Comparison of ENCODE assay signal across 2 cellular contexts in the genomic region with DNA sequence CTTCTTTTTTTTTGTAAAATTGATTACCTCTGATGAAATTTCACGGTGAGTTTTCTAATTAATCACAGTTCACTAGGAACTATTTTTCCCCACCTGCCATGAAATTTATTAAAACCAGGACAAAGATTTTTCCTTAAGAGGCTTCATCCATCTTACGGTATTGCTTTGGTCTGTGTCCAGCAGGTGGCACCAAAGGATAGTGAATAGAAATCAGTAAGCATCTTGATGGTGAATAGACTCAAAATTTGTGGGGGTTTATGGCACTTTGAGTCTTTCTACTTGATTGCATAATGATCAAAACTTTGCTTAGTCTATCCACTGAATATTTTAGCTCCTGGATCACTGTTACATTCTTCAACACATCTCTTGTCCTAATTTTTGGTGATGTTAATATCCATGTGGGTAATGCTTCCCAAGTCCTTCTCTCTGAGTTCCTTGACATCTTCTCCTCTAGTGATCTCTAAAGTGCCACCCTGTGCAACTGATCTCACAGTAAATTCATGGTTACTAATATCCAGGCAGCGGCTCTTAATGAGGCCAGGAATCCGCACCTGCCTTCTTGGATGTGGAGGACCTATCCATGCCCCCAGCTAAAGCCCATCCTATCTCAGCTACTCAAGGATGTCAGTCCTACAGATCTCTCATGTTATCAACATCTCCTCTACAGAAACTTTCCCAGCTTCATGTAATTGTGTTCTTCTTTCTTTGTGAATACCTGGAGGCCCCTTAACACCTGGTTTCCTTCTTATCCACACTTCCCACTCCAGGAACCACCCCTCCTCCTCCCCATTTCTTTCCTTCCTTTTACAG.
TF ChIP-seq lines count a peak whose summit lies in the region.

No MANE protein-coding gene starts in this region.

TF ChIP-seq in HEK293, 187 proteins besides CTCF, POLR2A, EP300 and RAD21:
- TF ChIP-seq, protein P1, sequence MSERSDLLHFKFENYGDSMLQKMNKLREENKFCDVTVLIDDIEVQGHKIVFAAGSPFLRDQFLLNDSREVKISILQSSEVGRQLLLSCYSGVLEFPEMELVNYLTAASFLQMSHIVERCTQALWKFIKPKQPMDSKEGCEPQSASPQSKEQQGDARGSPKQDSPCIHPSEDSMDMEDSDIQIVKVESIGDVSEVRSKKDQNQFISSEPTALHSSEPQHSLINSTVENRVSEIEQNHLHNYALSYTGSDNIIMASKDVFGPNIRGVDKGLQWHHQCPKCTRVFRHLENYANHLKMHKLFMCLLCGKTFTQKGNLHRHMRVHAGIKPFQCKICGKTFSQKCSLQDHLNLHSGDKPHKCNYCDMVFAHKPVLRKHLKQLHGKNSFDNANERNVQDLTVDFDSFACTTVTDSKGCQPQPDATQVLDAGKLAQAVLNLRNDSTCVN (tag by site-specific recombination; optimal IDR thresholded peaks at IDR 0.05), result no peak
- TF ChIP-seq ZNF2 (tag by site-specific recombination; IDR thresholded peaks at IDR 0.05) (0 out of 2 replicates have a peak, but pooled peaks have one; percentile 35), RBAK (tag by site-specific recombination; IDR thresholded peaks at IDR 0.05) (no peak), GLI4 (tag by site-specific recombination; IDR thresholded peaks at IDR 0.05) (no peak), ZNF670 (tag by site-specific recombination; IDR thresholded peaks at IDR 0.05; ENCODE audit: low read depth) (no peak), ZNF423 (tag by site-specific recombination; IDR thresholded peaks at IDR 0.05) (no peak), ZNF660 (tag by site-specific recombination; IDR thresholded peaks at IDR 0.05) (peak; percentile 59; the same call in 1 of the 2 replicates), ZNF654 (tag by site-specific recombination; IDR thresholded peaks at IDR 0.05; ENCODE audit: low read depth) (peak; percentile 91)

TF ChIP-seq in HepG2, 621 proteins besides CTCF, POLR2A, EP300 and RAD21 (continued from another document):
- 0 out of 2 replicates have a peak, but pooled peaks have one; percentile 39 for TF ChIP-seq ZSCAN9 (CRISPR knock-in tag; IDR thresholded peaks at IDR 0.05; ENCODE audit: borderline replicate concordance)
- TF ChIP-seq YEATS2 (CRISPR knock-in tag; IDR thresholded peaks at IDR 0.05; ENCODE audit: borderline replicate concordance), result peak; percentile 46; the same call in 1 of the 2 replicates
- no peak for TF ChIP-seq BCL6 (CRISPR knock-in tag; IDR thresholded peaks at IDR 0.05)
- TF ChIP-seq KLF16 (CRISPR knock-in tag; IDR thresholded peaks at IDR 0.05), result peak in 1 of 2 experiments; percentile 47; a peak in 1 of 4 replicates
- TF ChIP-seq, protein P2, sequence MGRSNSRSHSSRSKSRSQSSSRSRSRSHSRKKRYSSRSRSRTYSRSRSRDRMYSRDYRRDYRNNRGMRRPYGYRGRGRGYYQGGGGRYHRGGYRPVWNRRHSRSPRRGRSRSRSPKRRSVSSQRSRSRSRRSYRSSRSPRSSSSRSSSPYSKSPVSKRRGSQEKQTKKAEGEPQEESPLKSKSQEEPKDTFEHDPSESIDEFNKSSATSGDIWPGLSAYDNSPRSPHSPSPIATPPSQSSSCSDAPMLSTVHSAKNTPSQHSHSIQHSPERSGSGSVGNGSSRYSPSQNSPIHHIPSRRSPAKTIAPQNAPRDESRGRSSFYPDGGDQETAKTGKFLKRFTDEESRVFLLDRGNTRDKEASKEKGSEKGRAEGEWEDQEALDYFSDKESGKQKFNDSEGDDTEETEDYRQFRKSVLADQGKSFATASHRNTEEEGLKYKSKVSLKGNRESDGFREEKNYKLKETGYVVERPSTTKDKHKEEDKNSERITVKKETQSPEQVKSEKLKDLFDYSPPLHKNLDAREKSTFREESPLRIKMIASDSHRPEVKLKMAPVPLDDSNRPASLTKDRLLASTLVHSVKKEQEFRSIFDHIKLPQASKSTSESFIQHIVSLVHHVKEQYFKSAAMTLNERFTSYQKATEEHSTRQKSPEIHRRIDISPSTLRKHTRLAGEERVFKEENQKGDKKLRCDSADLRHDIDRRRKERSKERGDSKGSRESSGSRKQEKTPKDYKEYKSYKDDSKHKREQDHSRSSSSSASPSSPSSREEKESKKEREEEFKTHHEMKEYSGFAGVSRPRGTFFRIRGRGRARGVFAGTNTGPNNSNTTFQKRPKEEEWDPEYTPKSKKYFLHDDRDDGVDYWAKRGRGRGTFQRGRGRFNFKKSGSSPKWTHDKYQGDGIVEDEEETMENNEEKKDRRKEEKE (IDR thresholded peaks at IDR 0.05), result no peak
- peak; percentile 93 for TF ChIP-seq SMC3 (IDR thresholded peaks at IDR 0.05; ENCODE audit: low read length)
- peak; percentile 33; the same call in 1 of the 2 replicates for TF ChIP-seq GATAD1 (CRISPR knock-in tag; IDR thresholded peaks at IDR 0.05)
- TF ChIP-seq, protein P3, sequence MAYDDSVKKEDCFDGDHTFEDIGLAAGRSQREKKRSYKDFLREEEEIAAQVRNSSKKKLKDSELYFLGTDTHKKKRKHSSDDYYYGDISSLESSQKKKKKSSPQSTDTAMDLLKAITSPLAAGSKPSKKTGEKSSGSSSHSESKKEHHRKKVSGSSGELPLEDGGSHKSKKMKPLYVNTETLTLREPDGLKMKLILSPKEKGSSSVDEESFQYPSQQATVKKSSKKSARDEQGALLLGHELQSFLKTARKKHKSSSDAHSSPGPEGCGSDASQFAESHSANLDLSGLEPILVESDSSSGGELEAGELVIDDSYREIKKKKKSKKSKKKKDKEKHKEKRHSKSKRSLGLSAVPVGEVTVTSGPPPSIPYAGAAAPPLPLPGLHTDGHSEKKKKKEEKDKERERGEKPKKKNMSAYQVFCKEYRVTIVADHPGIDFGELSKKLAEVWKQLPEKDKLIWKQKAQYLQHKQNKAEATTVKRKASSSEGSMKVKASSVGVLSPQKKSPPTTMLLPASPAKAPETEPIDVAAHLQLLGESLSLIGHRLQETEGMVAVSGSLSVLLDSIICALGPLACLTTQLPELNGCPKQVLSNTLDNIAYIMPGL (CRISPR knock-in tag; IDR thresholded peaks at IDR 0.05; ENCODE audit: borderline replicate concordance in 1 of 2, low read depth in 1 of 2), result 0 out of 4 replicates have a peak, but pooled peaks of 1 of the 2 experiments have one; percentile 19
- 0 out of 2 replicates have a peak, but pooled peaks have one; percentile 23 for TF ChIP-seq ELF3 (CRISPR knock-in tag; IDR thresholded peaks at IDR 0.05)
- TF ChIP-seq THAP11 (CRISPR knock-in tag; IDR thresholded peaks at IDR 0.05), result 0 out of 2 replicates have a peak, but pooled peaks have one; percentile 21
- TF ChIP-seq, protein P4, sequence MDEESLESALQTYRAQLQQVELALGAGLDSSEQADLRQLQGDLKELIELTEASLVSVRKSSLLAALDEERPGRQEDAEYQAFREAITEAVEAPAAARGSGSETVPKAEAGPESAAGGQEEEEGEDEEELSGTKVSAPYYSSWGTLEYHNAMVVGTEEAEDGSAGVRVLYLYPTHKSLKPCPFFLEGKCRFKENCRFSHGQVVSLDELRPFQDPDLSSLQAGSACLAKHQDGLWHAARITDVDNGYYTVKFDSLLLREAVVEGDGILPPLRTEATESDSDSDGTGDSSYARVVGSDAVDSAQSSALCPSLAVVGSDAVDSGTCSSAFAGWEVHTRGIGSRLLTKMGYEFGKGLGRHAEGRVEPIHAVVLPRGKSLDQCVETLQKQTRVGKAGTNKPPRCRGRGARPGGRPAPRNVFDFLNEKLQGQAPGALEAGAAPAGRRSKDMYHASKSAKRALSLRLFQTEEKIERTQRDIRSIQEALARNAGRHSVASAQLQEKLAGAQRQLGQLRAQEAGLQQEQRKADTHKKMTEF (CRISPR knock-in tag; IDR thresholded peaks at IDR 0.05), result 0 out of 2 replicates have a peak, but pooled peaks have one; percentile 33
- TF ChIP-seq, protein P5, sequence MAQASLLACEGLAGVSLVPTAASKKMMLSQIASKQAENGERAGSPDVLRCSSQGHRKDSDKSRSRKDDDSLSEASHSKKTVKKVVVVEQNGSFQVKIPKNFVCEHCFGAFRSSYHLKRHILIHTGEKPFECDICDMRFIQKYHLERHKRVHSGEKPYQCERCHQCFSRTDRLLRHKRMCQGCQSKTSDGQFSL (CRISPR knock-in tag; IDR thresholded peaks at IDR 0.05), result no peak
